ENCODE assay signal across 3 cellular contexts in genomic region chr17:43568506-43569082, GRCh38.
A peak's percentile ranks its signal among the peaks of the same experiment; 100 is the strongest.
TF ChIP-seq lines count a peak whose summit lies in the region.

No MANE protein-coding gene starts in this region.

TF ChIP-seq in HEK293, 187 proteins besides CTCF, POLR2A, EP300 and RAD21:
- no peak for TF ChIP-seq ZNF416 (tag by site-specific recombination; IDR thresholded peaks at IDR 0.05)
- no peak for TF ChIP-seq ZNF274 (IDR thresholded peaks at IDR 0.05; ENCODE audit: low read length)
- 0 out of 2 replicates have a peak, but pooled peaks have one; percentile 31 for TF ChIP-seq ZNF274 (tag by site-specific recombination; IDR thresholded peaks at IDR 0.05; ENCODE audit: borderline replicate concordance)
- no peak for TF ChIP-seq ZNF19 (tag by site-specific recombination; IDR thresholded peaks at IDR 0.05; ENCODE audit: low read depth)
- no peak for TF ChIP-seq KLF7 (tag by site-specific recombination; IDR thresholded peaks at IDR 0.05; ENCODE audit: borderline replicate concordance)
- TF ChIP-seq ZNF658 (tag by site-specific recombination; IDR thresholded peaks at IDR 0.05) = 0 out of 2 replicates have a peak, but pooled peaks have one; percentile 13
- TF ChIP-seq ZNF169 (tag by site-specific recombination; IDR thresholded peaks at IDR 0.05) = peak; percentile 70; the same call in 1 of the 2 replicates
- 0 out of 2 replicates have a peak, but pooled peaks have one; percentile 6 for TF ChIP-seq ZNF266 (tag by site-specific recombination; IDR thresholded peaks at IDR 0.05; ENCODE audit: low read depth)
- TF ChIP-seq ZNF701 (tag by site-specific recombination; IDR thresholded peaks at IDR 0.05) = no peak
TF ChIP-seq in HEK293: peak in this region for 4.

TF ChIP-seq in IMR-90, 13 proteins besides CTCF, POLR2A, EP300 and RAD21:
- TF ChIP-seq SMC3 (IDR thresholded peaks at IDR 0.05; ENCODE audit: low read depth, low read length) = no peak
- TF ChIP-seq, protein P1, sequence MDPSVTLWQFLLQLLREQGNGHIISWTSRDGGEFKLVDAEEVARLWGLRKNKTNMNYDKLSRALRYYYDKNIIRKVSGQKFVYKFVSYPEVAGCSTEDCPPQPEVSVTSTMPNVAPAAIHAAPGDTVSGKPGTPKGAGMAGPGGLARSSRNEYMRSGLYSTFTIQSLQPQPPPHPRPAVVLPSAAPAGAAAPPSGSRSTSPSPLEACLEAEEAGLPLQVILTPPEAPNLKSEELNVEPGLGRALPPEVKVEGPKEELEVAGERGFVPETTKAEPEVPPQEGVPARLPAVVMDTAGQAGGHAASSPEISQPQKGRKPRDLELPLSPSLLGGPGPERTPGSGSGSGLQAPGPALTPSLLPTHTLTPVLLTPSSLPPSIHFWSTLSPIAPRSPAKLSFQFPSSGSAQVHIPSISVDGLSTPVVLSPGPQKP (IDR thresholded peaks at IDR 0.05; ENCODE audit: borderline replicate concordance, low read depth, low read length) = no peak

TF ChIP-seq in H1, 55 proteins besides CTCF, POLR2A, EP300 and RAD21:
- TF ChIP-seq BRCA1 (IDR thresholded peaks at IDR 0.05; ENCODE audit: low read depth, low read length) = no peak
